Comparison of ENCODE assay signal across 1 cellular context in genomic region chr3:33791477-33792166, GRCh38.
TF ChIP-seq lines count a peak whose summit lies in the region.

No MANE protein-coding gene starts in this region.

TF ChIP-seq in K562, 482 proteins besides CTCF, POLR2A, EP300 and RAD21 (continued from another document and continues in another):
- peak; percentile 68 to 81 for TF ChIP-seq MNT (conservative IDR thresholded peaks at IDR 0.05)
- peak; percentile 97 for TF ChIP-seq NFE2 (IDR thresholded peaks at IDR 0.05; ENCODE audit: low read depth)
- no peak for TF ChIP-seq SLC30A9 (CRISPR knock-in tag; IDR thresholded peaks at IDR 0.05)
- TF ChIP-seq POLR2H (tag; IDR thresholded peaks at IDR 0.05; ENCODE audit: low read depth) = peak; percentile 70; the same call in 1 of the 2 replicates
- TF ChIP-seq ZNF197 (CRISPR knock-in tag; IDR thresholded peaks at IDR 0.05; ENCODE audit: low read depth) = peak; percentile 91
- peak; percentile 77; the same call in 1 of the 2 replicates for TF ChIP-seq ZNF592 (IDR thresholded peaks at IDR 0.05)
- peak; percentile 78 for TF ChIP-seq SPI1 (IDR thresholded peaks at IDR 0.05; ENCODE audit: borderline replicate concordance, low read depth, low read length)
- peak; percentile 89 for TF ChIP-seq LEF1 (IDR thresholded peaks at IDR 0.05)
- no peak for TF ChIP-seq NR4A1 (CRISPR knock-in tag; IDR thresholded peaks at IDR 0.05)
- peak; percentile 71 for TF ChIP-seq NR4A1 (tag; IDR thresholded peaks at IDR 0.05)
- peak; percentile 34 for TF ChIP-seq BRD9 (IDR thresholded peaks at IDR 0.05; ENCODE audit: low read depth, partially characterized antibody)
- TF ChIP-seq YBX1 (IDR thresholded peaks at IDR 0.05) = no peak
- 0 out of 2 replicates have a peak, but pooled peaks have one; percentile 58 for TF ChIP-seq CHAMP1 (IDR thresholded peaks at IDR 0.05)
- peak; percentile 97 for TF ChIP-seq SMAD4 (CRISPR knock-in tag; conservative IDR thresholded peaks at IDR 0.05)
- 0 out of 4 replicates have a peak, but pooled peaks of 1 of the 2 experiments have one; percentile 8 for TF ChIP-seq NONO (IDR thresholded peaks at IDR 0.05; ENCODE audit: low read depth in 2 of 2, low read length in 1 of 2)
- no peak for TF ChIP-seq FOXO4 (CRISPR knock-in tag; IDR thresholded peaks at IDR 0.05)
- no peak for TF ChIP-seq HDGF (IDR thresholded peaks at IDR 0.05)
- peak; percentile 91 for TF ChIP-seq ZNF316 (IDR thresholded peaks at IDR 0.05)
- peak; percentile 81 for TF ChIP-seq TAF9B (IDR thresholded peaks at IDR 0.05; ENCODE audit: partially characterized antibody)
- TF ChIP-seq KDM1A (IDR thresholded peaks at IDR 0.05) = peak; percentile 36 to 74; a peak in 2 of 4 replicates
- TF ChIP-seq RBBP5 (IDR thresholded peaks at IDR 0.05; ENCODE audit: borderline replicate concordance, insufficient read depth, low read length, poor library complexity, severe bottlenecking) = peak; percentile 41
- TF ChIP-seq E2F6 (IDR thresholded peaks at IDR 0.05; ENCODE audit: borderline replicate concordance in 1 of 2, extremely low read depth in 1 of 2, insufficient read depth in 1 of 2, insufficient read length in 1 of 2, low read depth in 1 of 2, low read length in 1 of 2, poor library complexity in 1 of 2, severe bottlenecking in 1 of 2) = peak in 1 of 2 experiments; percentile 48
- TF ChIP-seq EHMT2 (IDR thresholded peaks at IDR 0.05) = peak; percentile 95
- peak; percentile 85 for TF ChIP-seq CBFA2T3 (IDR thresholded peaks at IDR 0.05)
- TF ChIP-seq FOXJ2 (tag; IDR thresholded peaks at IDR 0.05) = peak; percentile 58; the same call in 1 of the 2 replicates
- TF ChIP-seq RNF2 (IDR thresholded peaks at IDR 0.05) = peak; percentile 77
- TF ChIP-seq NR2C1 (IDR thresholded peaks at IDR 0.05) = peak; percentile 84
- TF ChIP-seq NR2C1 (tag; IDR thresholded peaks at IDR 0.05) = peak; percentile 93
- TF ChIP-seq HMBOX1 (IDR thresholded peaks at IDR 0.05) = peak; percentile 100
- peak in 1 of 2 experiments; percentile 95; a peak in 2 of 4 replicates for TF ChIP-seq TBL1XR1 (IDR thresholded peaks at IDR 0.05; ENCODE audit: low read length in 2 of 2)
- peak; percentile 29; the same call in 1 of the 2 replicates for TF ChIP-seq MYBL2 (IDR thresholded peaks at IDR 0.05; ENCODE audit: low read depth)
- no peak for TF ChIP-seq MYBL2 (CRISPR knock-in tag; IDR thresholded peaks at IDR 0.05; ENCODE audit: borderline replicate concordance)
- peak; percentile 75 for TF ChIP-seq GABPB1 (CRISPR knock-in tag; IDR thresholded peaks at IDR 0.05)
- peak; percentile 95 for TF ChIP-seq MITF (IDR thresholded peaks at IDR 0.05)
- TF ChIP-seq MEF2D (tag; conservative IDR thresholded peaks at IDR 0.05; ENCODE audit: low read depth) = peak; percentile 62; the same call in 1 of the 2 replicates
- peak; percentile 54 for TF ChIP-seq PML (IDR thresholded peaks at IDR 0.05; ENCODE audit: low read length)
- no peak for TF ChIP-seq GTF2B (IDR thresholded peaks at IDR 0.05; ENCODE audit: extremely low read depth, insufficient read length)
- TF ChIP-seq ZNF24 (IDR thresholded peaks at IDR 0.05) = peak; percentile 70; the same call in 1 of the 2 replicates
- peak; percentile 82; the same call in 1 of the 2 replicates for TF ChIP-seq HDAC2 (IDR thresholded peaks at IDR 0.05)
- peak; percentile 98 for TF ChIP-seq ESRRA (IDR thresholded peaks at IDR 0.05; ENCODE audit: borderline replicate concordance, low read depth)
- peak; percentile 69; the same call in 1 of the 2 replicates for TF ChIP-seq MTA1 (IDR thresholded peaks at IDR 0.05; ENCODE audit: borderline replicate concordance)
- peak; percentile 90 for TF ChIP-seq PKNOX1 (IDR thresholded peaks at IDR 0.05)
- peak; percentile 83 for TF ChIP-seq ZNF644 (tag; IDR thresholded peaks at IDR 0.05; ENCODE audit: low read depth)
- TF ChIP-seq FOSL1 (tag; conservative IDR thresholded peaks at IDR 0.05) = peak; percentile 99
- TF ChIP-seq ETV1 (tag; conservative IDR thresholded peaks at IDR 0.05; ENCODE audit: low read depth) = 0 out of 2 replicates have a peak, but pooled peaks have one; percentile 53
- TF ChIP-seq OTX1 (CRISPR knock-in tag; IDR thresholded peaks at IDR 0.05) = no peak
- TF ChIP-seq TAL1 (IDR thresholded peaks at IDR 0.05) = peak; percentile 66
- peak; percentile 94; the same call in 1 of the 2 replicates for TF ChIP-seq MTA3 (IDR thresholded peaks at IDR 0.05; ENCODE audit: borderline replicate concordance)
- TF ChIP-seq ZNF639 (CRISPR knock-in tag; conservative IDR thresholded peaks at IDR 0.05 in 1 of 2, IDR thresholded peaks at IDR 0.05 in 1 of 2) = peak in 1 of 2 experiments; percentile 80; a peak in 1 of 4 replicates
- peak; percentile 88 for TF ChIP-seq MYC (IDR thresholded peaks at IDR 0.05; ENCODE audit: low read depth, low read length)
- no peak for TF ChIP-seq MYC (CRISPR knock-in tag; IDR thresholded peaks at IDR 0.05; ENCODE audit: borderline replicate concordance, low read depth)
- TF ChIP-seq ETV6 (IDR thresholded peaks at IDR 0.05; ENCODE audit: borderline replicate concordance in 1 of 2, low read depth in 2 of 2, low read length in 1 of 2) = peak in 1 of 2 experiments; percentile 7; a peak in 1 of 4 replicates
- no peak for TF ChIP-seq ETV6 (CRISPR knock-in tag; IDR thresholded peaks at IDR 0.05; ENCODE audit: borderline replicate concordance)
- no peak for TF ChIP-seq ZNF695 (CRISPR knock-in tag; IDR thresholded peaks at IDR 0.05)
- TF ChIP-seq DPF2 (IDR thresholded peaks at IDR 0.05) = peak; percentile 94
